Comparison of ENCODE assay signal across 12 cellular contexts in genomic region chr12:24996820-24997219, GRCh38.
"Had no signal": no experiment of that assay in that cellular context is flagged by ENCODE, and none has a peak within 500 bp of the region (broad histone marks: within the 10 kb centered on the region; RNA-seq: fewer than 3 reads in every experiment).

No MANE protein-coding gene starts in this region.

- H3K27me3 ChIP-seq: ascending aorta, sigmoid colon, stomach, uterus had no signal

- H3K4me1 ChIP-seq: uterus had no signal

- H3K4me3 ChIP-seq: ascending aorta, hepatocyte, sigmoid colon, stomach, thoracic aorta, uterus had no signal

- H2AFZ ChIP-seq: hepatocyte had no signal

- H3K27ac ChIP-seq: hepatocyte, uterus had no signal

- H3K36me3 ChIP-seq: ascending aorta, sigmoid colon, stomach, thoracic aorta, uterus had no signal

- ATAC-seq: activated naive CD8-positive, alpha-beta T cell treated with anti-CD3 and anti-CD28 coated beads, Interleukin-2, amount 50 U/mL, for 24 hours had no signal

- H3K4me2 ChIP-seq: hepatocyte had no signal

- DNase-seq: activated CD4-positive, alpha-beta T cell treated with anti-CD3 and anti-CD28 coated beads, Interleukin-2, amount 50 U/mL, for 48 hours; activated CD4-positive, CD25-positive, alpha-beta regulatory T cell; activated naive CD8-positive, alpha-beta T cell treated with anti-CD3 and anti-CD28 coated beads, Interleukin-2, amount 50 U/mL, for 24 hours; endodermal cell; erythroblast; sigmoid colon; stimulated activated CD4-positive, alpha-beta T cell treated with anti-CD3 and anti-CD28 coated beads, Interleukin-2, amount 100 ng/mL, for 48 hours; stomach; uterus had no signal

- H3K9me3 ChIP-seq: ascending aorta, sigmoid colon, stomach, thoracic aorta, uterus had no signal

- H3K79me2 ChIP-seq: hepatocyte had no signal
